Comparison of ENCODE assay signal across 8 cellular contexts in genomic region chr10:42428534-42428933, GRCh38.
A peak's percentile ranks its signal among the peaks of the same experiment; 100 is the strongest.
DNase-seq lines count a peak whose midpoint lies in the region; ATAC-seq, FAIRE-seq and TF ChIP-seq lines count a peak whose summit lies in the region.

No MANE protein-coding gene starts in this region.

- no peak overlapping the region for H3K27ac ChIP-seq in A673 (ENCODE audit: low read depth, low read length, poor library complexity, severe bottlenecking)

- H3K4me3 ChIP-seq in A673 (ENCODE audit: low read depth, low read length, poor library complexity, severe bottlenecking) = no peak overlapping the region
- H3K4me3 ChIP-seq in GM12864 (ENCODE audit: low read depth, low read length) = no peak overlapping the region

- CTCF ChIA-PET in A673 (lab: Charles Lee) = no interaction called here

- no TSS peak for BruUV-seq in A673 (replicated peaks; lab: Mats Ljungman, UMichigan)

- no peaks in the 10 kb centered on the region for H3K27me3 ChIP-seq in A673 (replicated peaks; ENCODE audit: insufficient read depth, low read depth, low read length, poor library complexity)

- FAIRE-seq in GM19239 (lab: Jason Lieb, UNC) = no peak

- intact Hi-C loops in A673 (cut with micrococcal nuclease; ENCODE audit: unreplicated experiment) = no loop called here

- DNase-seq in A673 (ENCODE audit: low spot score) (peak; percentile 12), GM12864 (ENCODE audit: low read depth) (no peak), RPMI7951 (ENCODE audit: low read depth) (peak; percentile 9), foreskin melanocyte (peak; percentile 1), GM19239 (ENCODE audit: insufficient read length, low spot score) (no peak), NCI-H146 treated with DMSO at 0.1 percent for 48 hours (lab: John Stamatoyannopoulos, UW; ENCODE audit: unreplicated experiment) (no peak), T1000 (lab: John Stamatoyannopoulos, UW) (no peak)

- H3K4me1 ChIP-seq in A673 (ENCODE audit: insufficient read depth, low read length, poor library complexity, severe bottlenecking) = no peaks in the 10 kb centered on the region

- ATAC-seq in HG03039 (IDR thresholded peaks at IDR 0.05; ENCODE audit: unreplicated experiment) = no peak

- peak; percentile 56 for TF ChIP-seq CTCF in A673 (conservative IDR thresholded peaks at IDR 0.05; ENCODE audit: low read depth, low read length)
- peak; percentile 24 for TF ChIP-seq CTCF in GM12864 (IDR thresholded peaks at IDR 0.05; ENCODE audit: low read depth, low read length, missing control alignments)

- no peaks in the 10 kb centered on the region for H3K9me3 ChIP-seq in A673 (ENCODE audit: low read depth, low read length, poor library complexity, severe bottlenecking)

- POLR2A ChIA-PET in A673 (lab: Charles Lee; ENCODE audit: low non-redundant PET) = no interaction called here

- H3K36me3 ChIP-seq in A673 (ENCODE audit: insufficient read depth, low read length, poor library complexity, severe bottlenecking) = no peaks in the 10 kb centered on the region

Comparison
In these comparisons a context has a peak if more than half of its experiments do, and no peak if none do; other contexts are left out.
1. DNase-seq: peak in A673 (single experiment), RPMI7951 (single experiment) and foreskin melanocyte (single experiment); none in GM12864 (single experiment), GM19239 (single experiment), NCI-H146 treated with DMSO at 0.1 percent for 48 hours (single experiment) and T1000 (single experiment).